1 cellular context compared by ENCODE assay signal in genomic region chr1:62423580-62424242, GRCh38.
TF ChIP-seq lines count a peak whose summit lies in the region.

No MANE protein-coding gene starts in this region.

TF ChIP-seq in HepG2, 621 proteins besides CTCF, POLR2A, EP300 and RAD21 (continued from another document and continues in another):
- TF ChIP-seq ZNF232 (CRISPR knock-in tag; IDR thresholded peaks at IDR 0.05; ENCODE audit: borderline replicate concordance) (peak; percentile 91; the same call in 1 of the 2 replicates), MYNN (CRISPR knock-in tag; IDR thresholded peaks at IDR 0.05; ENCODE audit: low read depth) (no peak), ZSCAN20 (CRISPR knock-in tag; IDR thresholded peaks at IDR 0.05; ENCODE audit: borderline replicate concordance) (no peak), HNF1B (CRISPR knock-in tag; IDR thresholded peaks at IDR 0.05) (peak; percentile 62), CENPX (CRISPR knock-in tag; IDR thresholded peaks at IDR 0.05) (no peak), YY1 (IDR thresholded peaks at IDR 0.05; ENCODE audit: insufficient read depth, insufficient replicate concordance, low read depth, low read length) (no peak), ZNF234 (CRISPR knock-in tag; conservative IDR thresholded peaks at IDR 0.05) (no peak), ZBTB20 (CRISPR knock-in tag; IDR thresholded peaks at IDR 0.05; ENCODE audit: borderline replicate concordance, low read depth) (peak; percentile 99), KDM5A (IDR thresholded peaks at IDR 0.05; ENCODE audit: borderline replicate concordance, low read length) (no peak), TERF1 (CRISPR knock-in tag; IDR thresholded peaks at IDR 0.05) (no peak), ZNF616 (CRISPR knock-in tag; IDR thresholded peaks at IDR 0.05; ENCODE audit: low read depth) (no peak), FUBP1 (CRISPR knock-in tag; IDR thresholded peaks at IDR 0.05; ENCODE audit: borderline replicate concordance) (peak; percentile 79; the same call in 1 of the 2 replicates), MNT (IDR thresholded peaks at IDR 0.05) (peak; percentile 87), ZNF138 (CRISPR knock-in tag; IDR thresholded peaks at IDR 0.05; ENCODE audit: low read depth) (no peak), ZNF878 (CRISPR knock-in tag; IDR thresholded peaks at IDR 0.05) (peak; percentile 97), NFAT5 (CRISPR knock-in tag; IDR thresholded peaks at IDR 0.05) (no peak), MED13 (CRISPR knock-in tag; IDR thresholded peaks at IDR 0.05) (peak; percentile 64; the same call in 1 of the 2 replicates), ZFX (CRISPR knock-in tag; IDR thresholded peaks at IDR 0.05; ENCODE audit: low read depth) (peak; percentile 85), ZNF614 (CRISPR knock-in tag; IDR thresholded peaks at IDR 0.05; ENCODE audit: borderline replicate concordance) (peak; percentile 91), ZZZ3 (CRISPR knock-in tag; IDR thresholded peaks at IDR 0.05; ENCODE audit: borderline replicate concordance) (no peak), RORA (CRISPR knock-in tag; IDR thresholded peaks at IDR 0.05) (no peak), DZIP1 (CRISPR knock-in tag; IDR thresholded peaks at IDR 0.05) (no peak), KAT7 (CRISPR knock-in tag; IDR thresholded peaks at IDR 0.05; ENCODE audit: borderline replicate concordance) (peak; percentile 41; the same call in 1 of the 2 replicates), ATAD3A (CRISPR knock-in tag; IDR thresholded peaks at IDR 0.05) (no peak), HIVEP1 (CRISPR knock-in tag; IDR thresholded peaks at IDR 0.05) (peak; percentile 84), CSRNP1 (CRISPR knock-in tag; IDR thresholded peaks at IDR 0.05) (peak; percentile 62; the same call in 1 of the 2 replicates), MIXL1 (CRISPR knock-in tag; IDR thresholded peaks at IDR 0.05) (no peak), ZNF619 (CRISPR knock-in tag; IDR thresholded peaks at IDR 0.05) (no peak), HNF1A (IDR thresholded peaks at IDR 0.05; ENCODE audit: low read depth) (no peak), HNF1A (CRISPR knock-in tag; IDR thresholded peaks at IDR 0.05; ENCODE audit: borderline replicate concordance) (peak; percentile 70; the same call in 1 of the 2 replicates), ZNF10 (CRISPR knock-in tag; IDR thresholded peaks at IDR 0.05; ENCODE audit: borderline replicate concordance, low read depth) (no peak), ZNF337 (CRISPR knock-in tag; IDR thresholded peaks at IDR 0.05; ENCODE audit: borderline replicate concordance, low read depth) (no peak), ETV5 (CRISPR knock-in tag; IDR thresholded peaks at IDR 0.05; ENCODE audit: borderline replicate concordance) (peak; percentile 74), MEF2D (CRISPR knock-in tag; IDR thresholded peaks at IDR 0.05) (peak; percentile 90), TAF1 (CRISPR knock-in tag; IDR thresholded peaks at IDR 0.05) (peak; percentile 44; the same call in 1 of the 2 replicates), KLF13 (CRISPR knock-in tag; IDR thresholded peaks at IDR 0.05) (no peak), CREB1 (IDR thresholded peaks at IDR 0.05) (peak; percentile 64), CREB1 (CRISPR knock-in tag; IDR thresholded peaks at IDR 0.05) (peak; percentile 90), ZNF333 (CRISPR knock-in tag; IDR thresholded peaks at IDR 0.05; ENCODE audit: borderline replicate concordance) (0 out of 2 replicates have a peak, but pooled peaks have one; percentile 38), ZNF598 (CRISPR knock-in tag; IDR thresholded peaks at IDR 0.05; ENCODE audit: borderline replicate concordance) (peak; percentile 84), ZNF329 (CRISPR knock-in tag; IDR thresholded peaks at IDR 0.05; ENCODE audit: low read depth) (0 out of 2 replicates have a peak, but pooled peaks have one; percentile 22), BCL6 (CRISPR knock-in tag; IDR thresholded peaks at IDR 0.05) (peak; percentile 64), SCMH1 (CRISPR knock-in tag; IDR thresholded peaks at IDR 0.05; ENCODE audit: borderline replicate concordance) (no peak), ZNF790 (CRISPR knock-in tag; IDR thresholded peaks at IDR 0.05; ENCODE audit: borderline replicate concordance) (no peak)
